ENCODE assay signal across 28 cellular contexts in genomic region chr6:169429001-169429400, GRCh38.
DNase-seq lines count a peak whose midpoint lies in the region; ATAC-seq, FAIRE-seq and TF ChIP-seq lines count a peak whose summit lies in the region.
"Had no signal": no experiment of that assay in that cellular context is flagged by ENCODE, and none has a peak within 500 bp of the region (broad histone marks: within the 10 kb centered on the region; RNA-seq: fewer than 3 reads in every experiment).

No MANE protein-coding gene starts in this region.

- H3K9me3 ChIP-seq in astrocyte (ENCODE audit: insufficient read depth, low read depth, low read length) (no peaks in the 10 kb centered on the region), muscle layer of colon (ENCODE audit: low read length) (peaks cover 8% of the 10 kb centered on the region), skeletal muscle tissue (ENCODE audit: control insufficient read depth in 3 of 3, low read length in 3 of 3) (peaks cover 7 to 10% (median 8%) of the 10 kb centered on the region in 3 donors)
- H3K9me3 ChIP-seq: HAP-1, pancreas had no signal

- H3K9me3 Mint-ChIP-seq in astrocyte (ENCODE audit: unreplicated experiment): peaks cover 19% of the 10 kb centered on the region
- peaks cover 30% of the 10 kb centered on the region for H3K9me3 Mint-ChIP-seq in T-helper 2 cell treated with Interferon-gamma antibody and Interleukin-4, amounts not matched to agents 5 μg/mL and 100 μg/mL, for 36 hours
- peaks cover 38% of the 10 kb centered on the region for H3K9me3 Mint-ChIP-seq in activated naive CD8-positive, alpha-beta T cell treated with anti-CD3 and anti-CD28 coated beads, Interleukin-2, amount 50 U/mL, for 24 hours

- no peak overlapping the region for H3K4me3 Mint-ChIP-seq in astrocyte (ENCODE audit: unreplicated experiment)
- H3K4me3 Mint-ChIP-seq in T-helper 2 cell treated with Interferon-gamma antibody and Interleukin-4, amounts not matched to agents 5 μg/mL and 100 μg/mL, for 36 hours: no peak overlapping the region
- no peak overlapping the region for H3K4me3 Mint-ChIP-seq in activated naive CD8-positive, alpha-beta T cell treated with anti-CD3 and anti-CD28 coated beads, Interleukin-2, amount 50 U/mL, for 24 hours
- H3K4me3 Mint-ChIP-seq: activated CD4-positive, alpha-beta T cell treated with anti-CD3 and anti-CD28 coated beads for 36 hours had no signal

- TF ChIP-seq POLR2A in GM12892 (IDR thresholded peaks at IDR 0.05; ENCODE audit: low read depth, low read length): no peak

- H3K27me3 ChIP-seq in astrocyte (ENCODE audit: insufficient read depth, low read length) (no peaks in the 10 kb centered on the region), muscle layer of colon (ENCODE audit: control insufficient read depth in 1 of 2, insufficient read depth in 2 of 2, low read length in 2 of 2) (no peaks in the 10 kb centered on the region), skeletal muscle tissue (ENCODE audit: control insufficient read depth in 3 of 3, insufficient read depth in 3 of 3, low read length in 3 of 3) (peaks cover 0 to 3% (median under 1%) of the 10 kb centered on the region in 3 donors)
- H3K27me3 ChIP-seq: BLaER1, pancreas had no signal

- TF ChIP-seq CTCF in astrocyte (IDR thresholded peaks at IDR 0.05; ENCODE audit: insufficient read depth, low read depth, low read length): no peak

- peaks cover under 1% of the 10 kb centered on the region for H3K27me3 Mint-ChIP-seq in astrocyte (ENCODE audit: low read depth, unreplicated experiment)
- no peaks in the 10 kb centered on the region for H3K27me3 Mint-ChIP-seq in T-helper 2 cell treated with Interferon-gamma antibody and Interleukin-4, amounts not matched to agents 5 μg/mL and 100 μg/mL, for 36 hours (ENCODE audit: low read depth)
- H3K27me3 Mint-ChIP-seq in activated naive CD8-positive, alpha-beta T cell treated with anti-CD3 and anti-CD28 coated beads, Interleukin-2, amount 50 U/mL, for 24 hours: peaks cover under 1% of the 10 kb centered on the region
- H3K27me3 Mint-ChIP-seq: activated CD4-positive, alpha-beta T cell treated with anti-CD3 and anti-CD28 coated beads for 36 hours had no signal

- H3K9ac ChIP-seq in astrocyte (ENCODE audit: low read length) (no peak overlapping the region), muscle layer of colon (ENCODE audit: low read length) (no peak overlapping the region), skeletal muscle tissue (ENCODE audit: low read depth in 1 of 3, low read length in 3 of 3) (no peak overlapping the region)
- H3K9ac ChIP-seq: BLaER1, SK-N-SH had no signal

- DNase-seq in ELF-1 (ENCODE audit: low read depth, low spot score): peak; percentile 34
- DNase-seq in astrocyte (ENCODE audit: low read depth): no peak
- no peak for DNase-seq in T-helper 2 cell treated with Interferon-gamma antibody and Interleukin-4, amounts not matched to agents 5 μg/mL and 100 μg/mL, for 36 hours (ENCODE audit: low spot score)
- no peak for DNase-seq in activated naive CD8-positive, alpha-beta T cell treated with anti-CD3 and anti-CD28 coated beads, Interleukin-2, amount 50 U/mL, for 24 hours
- no peak for DNase-seq in activated CD8-positive, alpha-beta memory T cell treated with anti-CD3 and anti-CD28 coated beads, Interleukin-2, amount 50 U/mL, for 48 hours
- DNase-seq in GM12892 (ENCODE audit: insufficient read length): no peak
- DNase-seq: ACHN; activated CD4-positive, alpha-beta T cell treated with anti-CD3 and anti-CD28 coated beads for 36 hours; activated naive CD4-positive, alpha-beta T cell; activated T-cell treated with anti-CD3 and anti-CD28 coated beads, Interleukin-2, amount 50 U/mL, for 48 hours; cortex of kidney; DMS79 treated with DMSO at 0.1 percent for 48 hours; kidney; NCI-H1105; NCI-H2081; NCI-H82; pancreas; right cardiac atrium; SK-N-SH; T-helper 2 cell had no signal

- H2AFZ ChIP-seq in astrocyte (ENCODE audit: low read depth, low read length): peak overlapping the region; percentile 71

- H3K36me3 ChIP-seq in astrocyte (ENCODE audit: insufficient read depth, low read length) (no peaks in the 10 kb centered on the region), muscle layer of colon (ENCODE audit: insufficient read depth, low read length) (no peaks in the 10 kb centered on the region), skeletal muscle tissue (ENCODE audit: control insufficient read depth in 3 of 3, insufficient read depth in 3 of 3, low read length in 3 of 3) (no peaks in the 10 kb centered on the region)
- H3K36me3 ChIP-seq: BLaER1, HAP-1, pancreas had no signal

- H4K20me1 ChIP-seq in astrocyte (ENCODE audit: insufficient read depth, low read length): no peaks in the 10 kb centered on the region
- H4K20me1 ChIP-seq: BLaER1 had no signal

- peaks cover 4% of the 10 kb centered on the region for H3K36me3 Mint-ChIP-seq in astrocyte (ENCODE audit: low read depth, unreplicated experiment)
- peaks cover 2% of the 10 kb centered on the region for H3K36me3 Mint-ChIP-seq in T-helper 2 cell treated with Interferon-gamma antibody and Interleukin-4, amounts not matched to agents 5 μg/mL and 100 μg/mL, for 36 hours (ENCODE audit: low read depth)
- peaks cover 6% of the 10 kb centered on the region for H3K36me3 Mint-ChIP-seq in activated naive CD8-positive, alpha-beta T cell treated with anti-CD3 and anti-CD28 coated beads, Interleukin-2, amount 50 U/mL, for 24 hours (ENCODE audit: low read depth)

- H3K4me3 ChIP-seq in astrocyte (ENCODE audit: insufficient read depth, low read depth, low read length): no peak overlapping the region
- H3K4me3 ChIP-seq in muscle layer of colon (ENCODE audit: low read depth in 1 of 2, low read length in 2 of 2): no peak overlapping the region
- H3K4me3 ChIP-seq in skeletal muscle tissue (ENCODE audit: low read length in 3 of 3): no peak overlapping the region
- H3K4me3 ChIP-seq: BLaER1, HAP-1, pancreas had no signal

- FAIRE-seq in astrocyte (lab: Jason Lieb, UNC) (no peak), GM12892 (lab: Jason Lieb, UNC) (no peak)
- FAIRE-seq: bronchial epithelial cell, HepG2, kidney, pancreas had no signal

- no peak overlapping the region for H3K4me2 ChIP-seq in astrocyte (ENCODE audit: low read length)
- H3K4me2 ChIP-seq: BLaER1, SK-N-SH had no signal

- no peak for ATAC-seq in activated naive CD8-positive, alpha-beta T cell treated with anti-CD3 and anti-CD28 coated beads, Interleukin-2, amount 50 U/mL, for 24 hours
- ATAC-seq: activated CD4-positive, alpha-beta T cell treated with anti-CD3 and anti-CD28 coated beads for 36 hours; HepG2 had no signal

- H3K79me2 ChIP-seq in astrocyte (ENCODE audit: insufficient read depth, low read length): no peaks in the 10 kb centered on the region

- peaks cover 11% of the 10 kb centered on the region for H3K4me1 ChIP-seq in astrocyte (ENCODE audit: insufficient read depth, low read length)
- H3K4me1 ChIP-seq in muscle layer of colon (ENCODE audit: insufficient read depth, low read length): peaks cover 9% of the 10 kb centered on the region
- peaks cover 0 to 10% (median 3%) of the 10 kb centered on the region in 3 donors for H3K4me1 ChIP-seq in skeletal muscle tissue (ENCODE audit: control insufficient read depth in 3 of 3, insufficient read depth in 3 of 3, low read length in 3 of 3)
- H3K4me1 ChIP-seq: BLaER1, HAP-1, pancreas had no signal

- peaks cover 10% of the 10 kb centered on the region for H3K4me1 Mint-ChIP-seq in astrocyte (ENCODE audit: low read depth, unreplicated experiment)
- H3K4me1 Mint-ChIP-seq in T-helper 2 cell treated with Interferon-gamma antibody and Interleukin-4, amounts not matched to agents 5 μg/mL and 100 μg/mL, for 36 hours (ENCODE audit: low read depth): no peaks in the 10 kb centered on the region
- H3K4me1 Mint-ChIP-seq in activated naive CD8-positive, alpha-beta T cell treated with anti-CD3 and anti-CD28 coated beads, Interleukin-2, amount 50 U/mL, for 24 hours: peaks cover 2% of the 10 kb centered on the region
- H3K4me1 Mint-ChIP-seq: activated CD4-positive, alpha-beta T cell treated with anti-CD3 and anti-CD28 coated beads for 36 hours had no signal

- H3K27ac Mint-ChIP-seq in astrocyte (ENCODE audit: unreplicated experiment): no peak overlapping the region
- no peak overlapping the region for H3K27ac Mint-ChIP-seq in T-helper 2 cell treated with Interferon-gamma antibody and Interleukin-4, amounts not matched to agents 5 μg/mL and 100 μg/mL, for 36 hours
- H3K27ac Mint-ChIP-seq in activated naive CD8-positive, alpha-beta T cell treated with anti-CD3 and anti-CD28 coated beads, Interleukin-2, amount 50 U/mL, for 24 hours: no peak overlapping the region
- H3K27ac Mint-ChIP-seq: activated CD4-positive, alpha-beta T cell treated with anti-CD3 and anti-CD28 coated beads for 36 hours had no signal

- H3K27ac ChIP-seq in astrocyte (ENCODE audit: low read depth, low read length): no peak overlapping the region
- H3K27ac ChIP-seq in muscle layer of colon (ENCODE audit: low read depth, low read length): peak overlapping the region; percentile 24
- peak overlapping the region; percentile 0 for H3K27ac ChIP-seq in skeletal muscle tissue (ENCODE audit: low read depth, low read length)
- H3K27ac ChIP-seq: BLaER1, HL-60, pancreas, RWPE1 had no signal
